ENCODE assay signal across 1 cellular context in the genomic region with DNA sequence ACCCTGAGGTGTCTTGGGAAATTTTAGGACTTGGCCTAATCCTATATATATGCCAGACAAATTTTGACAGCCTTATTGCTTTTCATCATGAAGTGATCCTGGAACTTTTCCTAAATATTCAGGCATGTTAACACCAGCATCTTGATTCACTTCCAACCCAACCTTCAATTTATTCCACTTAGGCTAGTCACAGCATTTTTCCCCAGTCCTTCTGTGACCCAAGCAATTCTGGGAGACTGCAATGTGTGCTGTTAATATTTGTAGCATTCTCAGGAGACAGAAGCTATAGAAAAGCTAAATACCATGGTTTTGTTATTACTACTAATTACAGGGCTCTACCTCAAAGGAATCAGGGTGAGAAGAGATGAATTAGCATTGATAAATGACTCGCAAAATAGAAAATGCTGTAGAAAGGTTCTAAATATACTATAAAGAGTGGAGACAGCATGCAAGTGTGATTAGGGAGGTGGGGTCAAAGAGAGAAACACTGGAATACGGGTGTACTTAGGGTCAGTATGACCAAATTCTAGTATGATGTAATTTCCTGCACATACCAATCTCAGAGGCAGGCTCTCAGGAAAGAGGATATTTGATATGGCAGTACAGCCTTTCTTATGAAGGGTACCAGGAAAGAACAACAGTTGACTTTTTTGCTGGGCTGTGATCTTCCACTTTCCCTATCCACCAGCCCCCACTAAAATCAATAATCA.
TF ChIP-seq lines count a peak whose summit lies in the region.

No MANE protein-coding gene starts in this region.

TF ChIP-seq in IMR-90, 13 proteins besides CTCF, POLR2A, EP300 and RAD21:
- no peak for TF ChIP-seq USF2 (IDR thresholded peaks at IDR 0.05; ENCODE audit: low read depth, low read length)
- TF ChIP-seq CEBPB (IDR thresholded peaks at IDR 0.05; ENCODE audit: low read depth, low read length): peak; percentile 83
